Comparison of ENCODE assay signal across 1 cellular context in genomic region chr6:146890644-146891434, GRCh38.
A peak's percentile ranks its signal among the peaks of the same experiment; 100 is the strongest.
TF ChIP-seq lines count a peak whose summit lies in the region.

No MANE protein-coding gene starts in this region.

TF ChIP-seq in K562, 482 proteins besides CTCF, POLR2A, EP300 and RAD21 (continued from another document and continues in another):
- no peak for TF ChIP-seq C11orf30 (IDR thresholded peaks at IDR 0.05; ENCODE audit: low read depth)
- peak; percentile 85 for TF ChIP-seq SMAD4 (CRISPR knock-in tag; conservative IDR thresholded peaks at IDR 0.05)
- no peak for TF ChIP-seq RBFOX2 (IDR thresholded peaks at IDR 0.05; ENCODE audit: low read depth, low read length)
- TF ChIP-seq ZNF431 (CRISPR knock-in tag; IDR thresholded peaks at IDR 0.05) = no peak
- TF ChIP-seq RBM14 (IDR thresholded peaks at IDR 0.05; ENCODE audit: borderline replicate concordance, insufficient read depth, low read depth, low read length) = no peak
- TF ChIP-seq MAFF (IDR thresholded peaks at IDR 0.05; ENCODE audit: low read length) = peak; percentile 23; the same call in 1 of the 2 replicates
- TF ChIP-seq NFRKB (IDR thresholded peaks at IDR 0.05; ENCODE audit: low read depth) = 0 out of 2 replicates have a peak, but pooled peaks have one; percentile 44
- TF ChIP-seq IRF9 (tag; IDR thresholded peaks at IDR 0.05) = no peak
- TF ChIP-seq TFE3 (CRISPR knock-in tag; IDR thresholded peaks at IDR 0.05) = no peak
- no peak for TF ChIP-seq DACH1 (IDR thresholded peaks at IDR 0.05; ENCODE audit: partially characterized antibody)
- no peak for TF ChIP-seq ETV5 (CRISPR knock-in tag; IDR thresholded peaks at IDR 0.05; ENCODE audit: low read depth)
- TF ChIP-seq MCM3 (IDR thresholded peaks at IDR 0.05) = no peak
- peak; percentile 65 for TF ChIP-seq MEF2D (tag; conservative IDR thresholded peaks at IDR 0.05; ENCODE audit: low read depth)
- TF ChIP-seq TBL1XR1 (IDR thresholded peaks at IDR 0.05; ENCODE audit: low read length in 2 of 2) = 0 out of 4 replicates have a peak, but pooled peaks of 1 of the 2 experiments have one; percentile 15
- TF ChIP-seq CBX2 (IDR thresholded peaks at IDR 0.05; ENCODE audit: insufficient read depth, low read length, poor library complexity, severe bottlenecking) = no peak
- no peak for TF ChIP-seq HMGXB4 (CRISPR knock-in tag; IDR thresholded peaks at IDR 0.05)
- peak; percentile 89 for TF ChIP-seq ZNF311 (CRISPR knock-in tag; IDR thresholded peaks at IDR 0.05)
- TF ChIP-seq PCBP2 (IDR thresholded peaks at IDR 0.05; ENCODE audit: low read depth, low read length, poor library complexity, severe bottlenecking) = no peak
- TF ChIP-seq ATF3 (IDR thresholded peaks at IDR 0.05) = no peak
- TF ChIP-seq ATF3 (CRISPR knock-in tag; conservative IDR thresholded peaks at IDR 0.05) = no peak
- no peak for TF ChIP-seq MXI1 (IDR thresholded peaks at IDR 0.05; ENCODE audit: low read depth, low read length)
- no peak for TF ChIP-seq E2F6 (IDR thresholded peaks at IDR 0.05; ENCODE audit: borderline replicate concordance in 1 of 2, extremely low read depth in 1 of 2, insufficient read depth in 1 of 2, insufficient read length in 1 of 2, low read depth in 1 of 2, low read length in 1 of 2, poor library complexity in 1 of 2, severe bottlenecking in 1 of 2)
- no peak; the same call in 1 of the 2 replicates for TF ChIP-seq LEF1 (IDR thresholded peaks at IDR 0.05)
- TF ChIP-seq TCF7 (IDR thresholded peaks at IDR 0.05; ENCODE audit: borderline replicate concordance) = no peak
- TF ChIP-seq DEAF1 (CRISPR knock-in tag; IDR thresholded peaks at IDR 0.05) = peak; percentile 56
- TF ChIP-seq DIDO1 (tag; IDR thresholded peaks at IDR 0.05; ENCODE audit: low read depth) = no peak
- no peak for TF ChIP-seq ATF1 (CRISPR knock-in tag; IDR thresholded peaks at IDR 0.05)
- TF ChIP-seq ATF1 (tag; IDR thresholded peaks at IDR 0.05) = no peak
- no peak for TF ChIP-seq RFX1 (IDR thresholded peaks at IDR 0.05)
- TF ChIP-seq ZNF232 (CRISPR knock-in tag; IDR thresholded peaks at IDR 0.05) = no peak
- peak; percentile 56; the same call in 1 of the 2 replicates for TF ChIP-seq ZNF79 (CRISPR knock-in tag; IDR thresholded peaks at IDR 0.05; ENCODE audit: low read depth)
- TF ChIP-seq GABPA (tag; conservative IDR thresholded peaks at IDR 0.05; ENCODE audit: low read depth) = no peak
- TF ChIP-seq NEUROD1 (IDR thresholded peaks at IDR 0.05; ENCODE audit: borderline replicate concordance, low read depth, low read length, partially characterized antibody) = no peak
- TF ChIP-seq ZC3H4 (CRISPR knock-in tag; IDR thresholded peaks at IDR 0.05; ENCODE audit: borderline replicate concordance) = no peak
- no peak for TF ChIP-seq ZNF224 (CRISPR knock-in tag; IDR thresholded peaks at IDR 0.05)
- TF ChIP-seq ZNF589 (CRISPR knock-in tag; IDR thresholded peaks at IDR 0.05; ENCODE audit: low read depth) = peak; percentile 72; the same call in 1 of the 2 replicates
- no peak for TF ChIP-seq FOXP4 (CRISPR knock-in tag; IDR thresholded peaks at IDR 0.05; ENCODE audit: borderline replicate concordance)
- 0 out of 2 replicates have a peak, but pooled peaks have one; percentile 21 for TF ChIP-seq LCOR (CRISPR knock-in tag; IDR thresholded peaks at IDR 0.05)
- no peak for TF ChIP-seq ZNF668 (CRISPR knock-in tag; IDR thresholded peaks at IDR 0.05)
- no peak for TF ChIP-seq SNRNP70 (optimal IDR thresholded peaks at IDR 0.05; ENCODE audit: low read depth, low read length)
- TF ChIP-seq SMAD1 (IDR thresholded peaks at IDR 0.05; ENCODE audit: low read depth, low read length, partially characterized antibody) = no peak
- TF ChIP-seq NR2C1 (IDR thresholded peaks at IDR 0.05) = no peak
- TF ChIP-seq NR2C1 (tag; IDR thresholded peaks at IDR 0.05) = peak; percentile 47
- no peak for TF ChIP-seq ZFX (CRISPR knock-in tag; IDR thresholded peaks at IDR 0.05)
- no peak for TF ChIP-seq HES1 (IDR thresholded peaks at IDR 0.05; ENCODE audit: low read depth)
- 0 out of 2 replicates have a peak, but pooled peaks have one; percentile 18 for TF ChIP-seq SOX6 (IDR thresholded peaks at IDR 0.05)
- TF ChIP-seq MYNN (IDR thresholded peaks at IDR 0.05) = no peak
- no peak for TF ChIP-seq MYNN (CRISPR knock-in tag; IDR thresholded peaks at IDR 0.05)
- TF ChIP-seq TAF9B (IDR thresholded peaks at IDR 0.05; ENCODE audit: partially characterized antibody) = peak; percentile 4
- no peak; the same call in 1 of the 2 replicates for TF ChIP-seq ZNF41 (CRISPR knock-in tag; conservative IDR thresholded peaks at IDR 0.05)
- no peak for TF ChIP-seq NCOA6 (IDR thresholded peaks at IDR 0.05)
- no peak for TF ChIP-seq RERE (CRISPR knock-in tag; IDR thresholded peaks at IDR 0.05; ENCODE audit: borderline replicate concordance)
- TF ChIP-seq NFE2L1 (tag; IDR thresholded peaks at IDR 0.05; ENCODE audit: borderline replicate concordance, low read depth) = no peak
- no peak for TF ChIP-seq SP2 (IDR thresholded peaks at IDR 0.05; ENCODE audit: extremely low read depth, low read depth, low read length, poor library complexity, severe bottlenecking)
- peak; percentile 77; the same call in 1 of the 2 replicates for TF ChIP-seq SMARCA4 (IDR thresholded peaks at IDR 0.05)
- no peak for TF ChIP-seq FIP1L1 (IDR thresholded peaks at IDR 0.05; ENCODE audit: low read depth, low read length, poor library complexity, severe bottlenecking)
- no peak for TF ChIP-seq ETV1 (tag; conservative IDR thresholded peaks at IDR 0.05; ENCODE audit: low read depth)
